ENCODE assay signal across 10 cellular contexts in the genomic region with DNA sequence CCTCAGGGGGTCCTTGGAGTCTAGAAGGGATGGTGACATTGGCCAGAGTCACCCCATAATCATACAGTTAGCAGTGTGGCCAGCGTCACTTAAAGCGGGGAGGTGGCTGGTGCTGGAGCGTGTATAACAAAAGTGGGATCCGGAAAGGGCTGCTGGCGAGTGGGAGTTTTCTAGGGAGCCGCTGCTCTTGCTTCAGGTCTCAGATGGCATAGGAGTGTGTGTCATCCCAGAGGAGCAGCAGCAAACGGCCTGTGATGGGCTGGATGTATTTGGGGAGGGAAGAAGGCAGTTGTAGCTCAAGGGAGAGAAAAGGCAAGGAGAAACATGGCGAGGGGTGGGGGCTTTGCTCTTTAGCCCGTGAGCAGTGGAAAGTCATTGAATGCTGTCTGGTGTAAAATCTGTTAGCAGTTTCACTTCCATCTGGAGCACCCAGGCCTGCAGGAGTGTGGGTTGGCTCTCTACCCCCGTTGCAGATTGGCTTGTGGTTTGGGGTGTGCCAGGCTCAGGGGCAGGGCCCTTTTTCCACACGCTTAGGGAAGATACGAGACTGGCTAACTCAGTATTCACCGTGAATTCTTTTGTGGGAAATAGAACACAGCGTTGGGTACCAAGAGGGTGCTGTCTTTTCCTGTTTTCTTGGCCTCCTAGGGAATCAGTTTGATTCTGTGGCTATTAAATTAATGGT.
DNase-seq lines count a peak whose midpoint lies in the region; ATAC-seq and TF ChIP-seq lines count a peak whose summit lies in the region.
"Had no signal": no experiment of that assay in that cellular context is flagged by ENCODE, and none has a peak within 500 bp of the region (broad histone marks: within the 10 kb centered on the region; RNA-seq: fewer than 3 reads in every experiment).

No MANE protein-coding gene starts in this region.

- H3K27ac Mint-ChIP-seq in chondrocyte (ENCODE audit: unreplicated experiment) (peak overlapping the region; percentile 96), nephron progenitor cell (peak overlapping the region; percentile 10)

- H3K4me1 Mint-ChIP-seq in chondrocyte (ENCODE audit: low read depth) (peaks cover 63% of the 10 kb centered on the region), nephron progenitor cell (peaks cover 47% of the 10 kb centered on the region)

- TF ChIP-seq CTCF in chondrocyte (IDR thresholded peaks at IDR 0.05) (no peak), nephron progenitor cell (IDR thresholded peaks at IDR 0.05) (no peak)

- DNase-seq in NCI-H2171 treated with DMSO at 0.1 percent for 48 hours (lab: John Stamatoyannopoulos, UW), result peak; percentile 70
- DNase-seq in chondrocyte (ENCODE audit: low spot score), result no peak
- DNase-seq in nephron progenitor cell, result no peak
- no peak for DNase-seq in activated T-cell treated with anti-CD3 and anti-CD28 coated beads for 4 hours
- no peak for DNase-seq in iPS-NIHi7 (ENCODE audit: extremely low spot score)
- DNase-seq in kidney tubule cell (ENCODE audit: low spot score), result no peak
- DNase-seq: activated T-cell treated with anti-CD3 and anti-CD28 coated beads, Interleukin-2, amount 50 U/mL, for 48 hours; CD8-positive, alpha-beta memory T cell had no signal

- H4K20me1 ChIP-seq in BLaER1 treated with 17β-estradiol and CSF1 and Interleukin-3, amounts not matched to agents 10 nM and 100 nM, result peaks cover 24 to 65% (median 37%) of the 10 kb centered on the region in 11 experiments; a peak in 18 of 22 replicates

- no peaks in the 10 kb centered on the region for H3K27me3 ChIP-seq in BLaER1 treated with 17β-estradiol and CSF1 and Interleukin-3, amounts not matched to agents 10 nM and 100 nM

- H3K9me3 Mint-ChIP-seq in chondrocyte (ENCODE audit: low read depth), result no peaks in the 10 kb centered on the region
- peaks cover 16% of the 10 kb centered on the region for H3K9me3 Mint-ChIP-seq in nephron progenitor cell
- H3K9me3 Mint-ChIP-seq: CD8-positive, alpha-beta memory T cell had no signal

- H3K36me3 ChIP-seq in BLaER1 treated with 17β-estradiol and CSF1 and Interleukin-3, amounts not matched to agents 10 nM and 100 nM, result no peaks in the 10 kb centered on the region

- H3K27ac ChIP-seq in BLaER1 treated with 17β-estradiol and CSF1 and Interleukin-3, amounts not matched to agents 10 nM and 100 nM, result peak overlapping the region in 9 of 11 experiments; percentile 36 to 70 (median 59); a peak in 17 of 22 replicates

- H3K4me3 Mint-ChIP-seq in chondrocyte (ENCODE audit: unreplicated experiment) (no peak overlapping the region), nephron progenitor cell (peak overlapping the region; percentile 2)
- H3K4me3 Mint-ChIP-seq: CD8-positive, alpha-beta memory T cell had no signal

- H3K4me1 ChIP-seq in BLaER1 treated with 17β-estradiol and CSF1 and Interleukin-3, amounts not matched to agents 10 nM and 100 nM, result peaks cover 34 to 77% (median 70%) of the 10 kb centered on the region in 10 experiments

- H3K27me3 Mint-ChIP-seq in chondrocyte (ENCODE audit: low read depth) (no peaks in the 10 kb centered on the region), nephron progenitor cell (ENCODE audit: low read depth, poor library complexity) (peaks cover 6% of the 10 kb centered on the region)

- peak overlapping the region in 6 of 10 experiments; percentile 17 to 47 (median 28); a peak in 4 of 20 replicates for H3K4me3 ChIP-seq in BLaER1 treated with 17β-estradiol and CSF1 and Interleukin-3, amounts not matched to agents 10 nM and 100 nM

- H3K36me3 Mint-ChIP-seq in chondrocyte (ENCODE audit: low read depth) (no peaks in the 10 kb centered on the region), nephron progenitor cell (ENCODE audit: low read depth) (peaks cover 27% of the 10 kb centered on the region)
- H3K36me3 Mint-ChIP-seq: CD8-positive, alpha-beta memory T cell had no signal

- no peak for ATAC-seq in HG03025 (IDR thresholded peaks at IDR 0.05; ENCODE audit: low FRiP score, unreplicated experiment)

- H3K9me3 ChIP-seq in BLaER1 treated with 17β-estradiol and CSF1 and Interleukin-3, amounts not matched to agents 10 nM and 100 nM (replicated peaks in 1 of 11), result no peaks in the 10 kb centered on the region

- H3K9ac ChIP-seq in BLaER1 treated with 17β-estradiol and CSF1 and Interleukin-3, amounts not matched to agents 10 nM and 100 nM, result peak overlapping the region in 8 of 11 experiments; percentile 29 to 63 (median 50); a peak in 11 of 22 replicates

- H3K4me2 ChIP-seq in BLaER1 treated with 17β-estradiol and CSF1 and Interleukin-3, amounts not matched to agents 10 nM and 100 nM, result peak overlapping the region; percentile 76 to 94 (median 87)
